Comparison of ENCODE assay signal across 4 cellular contexts in the genomic region with DNA sequence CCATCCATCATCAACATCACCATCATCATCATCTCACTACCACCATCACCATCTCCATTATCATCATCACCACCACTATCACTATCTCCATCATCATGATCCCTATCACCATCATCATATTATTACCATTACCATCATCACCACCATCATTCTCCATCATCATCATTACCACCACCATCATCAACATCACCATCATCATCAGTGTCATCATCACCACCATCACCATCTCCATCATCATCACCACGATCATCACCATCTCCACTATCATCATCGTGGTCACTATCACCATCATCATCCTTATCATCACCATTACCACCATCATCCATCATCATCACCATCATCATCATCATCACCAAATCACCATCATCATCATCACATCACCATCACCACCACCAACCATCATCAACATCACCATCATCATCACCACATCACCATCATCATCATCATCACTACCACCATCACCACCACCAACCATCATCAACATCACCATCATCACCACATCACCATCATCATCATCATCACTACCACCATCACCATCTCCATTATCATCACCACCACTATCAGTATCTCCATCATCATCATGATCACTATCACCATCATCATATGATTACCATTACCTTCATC.
TF ChIP-seq lines count a peak whose summit lies in the region.

No MANE protein-coding gene starts in this region.

TF ChIP-seq in GM12891, 5 proteins besides CTCF, POLR2A, EP300 and RAD21:
- no peak for TF ChIP-seq POU2F2 (IDR thresholded peaks at IDR 0.05; ENCODE audit: low read depth, low read length)
- TF ChIP-seq POLR2AphosphoS5 (IDR thresholded peaks at IDR 0.05; ENCODE audit: low read depth, low read length): no peak
- TF ChIP-seq PAX5 (IDR thresholded peaks at IDR 0.05; ENCODE audit: insufficient read depth, low read length, severe bottlenecking): no peak
- no peak for TF ChIP-seq SPI1 (IDR thresholded peaks at IDR 0.05; ENCODE audit: low read depth, low read length)
- TF ChIP-seq TAF1 (IDR thresholded peaks at IDR 0.05; ENCODE audit: low read depth, low read length): no peak

TF ChIP-seq in HEK293, 187 proteins besides CTCF, POLR2A, EP300 and RAD21 (continues in another document):
- no peak; the same call in 1 of the 2 replicates for TF ChIP-seq ZNF670 (tag by site-specific recombination; IDR thresholded peaks at IDR 0.05; ENCODE audit: low read depth)
- TF ChIP-seq ZNF747 (tag by site-specific recombination; IDR thresholded peaks at IDR 0.05): peak; percentile 62; the same call in 1 of the 2 replicates
- TF ChIP-seq ZSCAN16 (tag by site-specific recombination; IDR thresholded peaks at IDR 0.05): no peak
- no peak for TF ChIP-seq ZNF658 (tag by site-specific recombination; IDR thresholded peaks at IDR 0.05)
- 0 out of 2 replicates have a peak, but pooled peaks have one; percentile 9 for TF ChIP-seq ZNF114 (tag by site-specific recombination; IDR thresholded peaks at IDR 0.05)
- TF ChIP-seq ZNF513 (tag by site-specific recombination; IDR thresholded peaks at IDR 0.05): peak; percentile 91
- 0 out of 2 replicates have a peak, but pooled peaks have one; percentile 42 for TF ChIP-seq ZNF48 (tag by site-specific recombination; IDR thresholded peaks at IDR 0.05)
- TF ChIP-seq ZNF664 (tag by site-specific recombination; IDR thresholded peaks at IDR 0.05): no peak
- TF ChIP-seq ZNF514 (tag by site-specific recombination; IDR thresholded peaks at IDR 0.05): 0 out of 2 replicates have a peak, but pooled peaks have one; percentile 11
- TF ChIP-seq, protein P1, sequence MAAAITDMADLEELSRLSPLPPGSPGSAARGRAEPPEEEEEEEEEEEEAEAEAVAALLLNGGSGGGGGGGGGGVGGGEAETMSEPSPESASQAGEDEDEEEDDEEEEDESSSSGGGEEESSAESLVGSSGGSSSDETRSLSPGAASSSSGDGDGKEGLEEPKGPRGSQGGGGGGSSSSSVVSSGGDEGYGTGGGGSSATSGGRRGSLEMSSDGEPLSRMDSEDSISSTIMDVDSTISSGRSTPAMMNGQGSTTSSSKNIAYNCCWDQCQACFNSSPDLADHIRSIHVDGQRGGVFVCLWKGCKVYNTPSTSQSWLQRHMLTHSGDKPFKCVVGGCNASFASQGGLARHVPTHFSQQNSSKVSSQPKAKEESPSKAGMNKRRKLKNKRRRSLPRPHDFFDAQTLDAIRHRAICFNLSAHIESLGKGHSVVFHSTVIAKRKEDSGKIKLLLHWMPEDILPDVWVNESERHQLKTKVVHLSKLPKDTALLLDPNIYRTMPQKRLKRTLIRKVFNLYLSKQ (tag by site-specific recombination; IDR thresholded peaks at IDR 0.05; ENCODE audit: borderline replicate concordance): no peak
- TF ChIP-seq KLF9 (tag by site-specific recombination; IDR thresholded peaks at IDR 0.05; ENCODE audit: low read depth): 0 out of 2 replicates have a peak, but pooled peaks have one; percentile 11
- no peak for TF ChIP-seq ZNF660 (tag by site-specific recombination; IDR thresholded peaks at IDR 0.05)
- 0 out of 2 replicates have a peak, but pooled peaks have one; percentile 8 for TF ChIP-seq ZNF133 (tag by site-specific recombination; IDR thresholded peaks at IDR 0.05)
- peak; percentile 26; the same call in 1 of the 2 replicates for TF ChIP-seq YY2 (tag by site-specific recombination; IDR thresholded peaks at IDR 0.05)
- peak; percentile 14 for TF ChIP-seq ZBTB26 (tag by site-specific recombination; optimal IDR thresholded peaks at IDR 0.05)
- no peak for TF ChIP-seq ZNF837 (tag by site-specific recombination; IDR thresholded peaks at IDR 0.05)
- 0 out of 2 replicates have a peak, but pooled peaks have one; percentile 46 for TF ChIP-seq RBAK (tag by site-specific recombination; IDR thresholded peaks at IDR 0.05)

TF ChIP-seq in IMR-90, 13 proteins besides CTCF, POLR2A, EP300 and RAD21:
- TF ChIP-seq BHLHE40 (IDR thresholded peaks at IDR 0.05; ENCODE audit: low read depth, low read length) (no peak), MXI1 (IDR thresholded peaks at IDR 0.05; ENCODE audit: borderline replicate concordance, low read depth, low read length) (no peak), CHD1 (IDR thresholded peaks at IDR 0.05; ENCODE audit: low read depth, low read length) (no peak), FOS (IDR thresholded peaks at IDR 0.05; ENCODE audit: low read depth, low read length) (no peak), NFE2L2 (IDR thresholded peaks at IDR 0.05; ENCODE audit: low read depth, low read length) (no peak), MAFK (IDR thresholded peaks at IDR 0.05; ENCODE audit: low read depth, low read length) (no peak), RCOR1 (IDR thresholded peaks at IDR 0.05; ENCODE audit: insufficient replicate concordance, low read length) (no peak), CEBPB (IDR thresholded peaks at IDR 0.05; ENCODE audit: low read depth, low read length) (no peak), SMC3 (IDR thresholded peaks at IDR 0.05; ENCODE audit: low read depth, low read length) (no peak), MAZ (IDR thresholded peaks at IDR 0.05; ENCODE audit: borderline replicate concordance, low read depth, low read length) (no peak), RFX5 (IDR thresholded peaks at IDR 0.05; ENCODE audit: low read depth, low read length) (no peak)
- TF ChIP-seq, protein P2, sequence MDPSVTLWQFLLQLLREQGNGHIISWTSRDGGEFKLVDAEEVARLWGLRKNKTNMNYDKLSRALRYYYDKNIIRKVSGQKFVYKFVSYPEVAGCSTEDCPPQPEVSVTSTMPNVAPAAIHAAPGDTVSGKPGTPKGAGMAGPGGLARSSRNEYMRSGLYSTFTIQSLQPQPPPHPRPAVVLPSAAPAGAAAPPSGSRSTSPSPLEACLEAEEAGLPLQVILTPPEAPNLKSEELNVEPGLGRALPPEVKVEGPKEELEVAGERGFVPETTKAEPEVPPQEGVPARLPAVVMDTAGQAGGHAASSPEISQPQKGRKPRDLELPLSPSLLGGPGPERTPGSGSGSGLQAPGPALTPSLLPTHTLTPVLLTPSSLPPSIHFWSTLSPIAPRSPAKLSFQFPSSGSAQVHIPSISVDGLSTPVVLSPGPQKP (IDR thresholded peaks at IDR 0.05; ENCODE audit: borderline replicate concordance, low read depth, low read length): no peak
- TF ChIP-seq, protein P3, sequence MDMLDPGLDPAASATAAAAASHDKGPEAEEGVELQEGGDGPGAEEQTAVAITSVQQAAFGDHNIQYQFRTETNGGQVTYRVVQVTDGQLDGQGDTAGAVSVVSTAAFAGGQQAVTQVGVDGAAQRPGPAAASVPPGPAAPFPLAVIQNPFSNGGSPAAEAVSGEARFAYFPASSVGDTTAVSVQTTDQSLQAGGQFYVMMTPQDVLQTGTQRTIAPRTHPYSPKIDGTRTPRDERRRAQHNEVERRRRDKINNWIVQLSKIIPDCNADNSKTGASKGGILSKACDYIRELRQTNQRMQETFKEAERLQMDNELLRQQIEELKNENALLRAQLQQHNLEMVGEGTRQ (IDR thresholded peaks at IDR 0.05; ENCODE audit: low read depth, low read length): no peak
TF ChIP-seq in IMR-90: peak in this region for 0.

TF ChIP-seq in H1, 55 proteins besides CTCF, POLR2A, EP300 and RAD21:
- no peak for TF ChIP-seq BACH1 (IDR thresholded peaks at IDR 0.05; ENCODE audit: low read length)
- TF ChIP-seq NANOG (IDR thresholded peaks at IDR 0.05; ENCODE audit: insufficient read depth, low read depth, low read length, poor library complexity, severe bottlenecking): no peak
- TF ChIP-seq E2F6 (IDR thresholded peaks at IDR 0.05): no peak
- TF ChIP-seq NRF1 (IDR thresholded peaks at IDR 0.05; ENCODE audit: low read depth, low read length): no peak
- no peak for TF ChIP-seq KDM5A (IDR thresholded peaks at IDR 0.05; ENCODE audit: low read length)
- no peak for TF ChIP-seq CTBP2 (IDR thresholded peaks at IDR 0.05; ENCODE audit: borderline replicate concordance, insufficient read depth, insufficient read length, low read length)
- TF ChIP-seq RBBP5 (IDR thresholded peaks at IDR 0.05; ENCODE audit: borderline replicate concordance, low read depth, low read length): no peak
- no peak for TF ChIP-seq TAF1 (IDR thresholded peaks at IDR 0.05; ENCODE audit: low read depth, low read length)
- TF ChIP-seq, protein P3 (IDR thresholded peaks at IDR 0.05; ENCODE audit: low read length): no peak
- no peak for TF ChIP-seq RXRA (IDR thresholded peaks at IDR 0.05; ENCODE audit: insufficient read depth, low read depth, low read length)
- no peak for TF ChIP-seq GTF2F1 (IDR thresholded peaks at IDR 0.05; ENCODE audit: borderline replicate concordance, low read depth, low read length)
- TF ChIP-seq SP1 (IDR thresholded peaks at IDR 0.05; ENCODE audit: low read depth, low read length): no peak
